Comparison of ENCODE assay signal across 1 cellular context in genomic region chr11:131099013-131099412, GRCh38.
TF ChIP-seq lines count a peak whose summit lies in the region.

No MANE protein-coding gene starts in this region.

TF ChIP-seq in HepG2, 621 proteins besides CTCF, POLR2A, EP300 and RAD21 (continued from another document):
- no peak for TF ChIP-seq SRSF9 (IDR thresholded peaks at IDR 0.05; ENCODE audit: borderline replicate concordance, insufficient read depth, low read depth, low read length, poor library complexity, severe bottlenecking)
- peak; percentile 28; the same call in 1 of the 2 replicates for TF ChIP-seq NFIC (IDR thresholded peaks at IDR 0.05; ENCODE audit: low read length)
- TF ChIP-seq NBN (conservative IDR thresholded peaks at IDR 0.05), result no peak
- no peak for TF ChIP-seq SIN3A (IDR thresholded peaks at IDR 0.05; ENCODE audit: borderline replicate concordance, low read depth, low read length)
- TF ChIP-seq PPARG (CRISPR knock-in tag; conservative IDR thresholded peaks at IDR 0.05), result no peak
- no peak for TF ChIP-seq TEF (CRISPR knock-in tag; IDR thresholded peaks at IDR 0.05)
- no peak for TF ChIP-seq ZNF879 (CRISPR knock-in tag; IDR thresholded peaks at IDR 0.05)
- no peak for TF ChIP-seq ZNF10 (CRISPR knock-in tag; IDR thresholded peaks at IDR 0.05; ENCODE audit: borderline replicate concordance, low read depth)
- TF ChIP-seq ZNF737 (CRISPR knock-in tag; IDR thresholded peaks at IDR 0.05; ENCODE audit: borderline replicate concordance), result no peak
- TF ChIP-seq KDM5B (CRISPR knock-in tag; IDR thresholded peaks at IDR 0.05; ENCODE audit: borderline replicate concordance), result no peak
- no peak for TF ChIP-seq ZNF550 (CRISPR knock-in tag; IDR thresholded peaks at IDR 0.05; ENCODE audit: borderline replicate concordance)
- TF ChIP-seq PBX3 (CRISPR knock-in tag; IDR thresholded peaks at IDR 0.05; ENCODE audit: borderline replicate concordance), result no peak
- peak; percentile 89 for TF ChIP-seq FOSL1 (CRISPR knock-in tag; IDR thresholded peaks at IDR 0.05; ENCODE audit: borderline replicate concordance)
- TF ChIP-seq ZSCAN22 (CRISPR knock-in tag; IDR thresholded peaks at IDR 0.05), result no peak
- no peak for TF ChIP-seq ZNF362 (CRISPR knock-in tag; IDR thresholded peaks at IDR 0.05; ENCODE audit: borderline replicate concordance)
- TF ChIP-seq ZC3H13 (CRISPR knock-in tag; IDR thresholded peaks at IDR 0.05), result no peak
